Comparison of ENCODE assay signal across 33 cellular contexts in genomic region chr6:133939778-133940667, GRCh38. TPM values are rescaled to one million over a fixed set of nuclear protein-coding genes. Genes with fewer than 3 reads are reported as not detected.
A peak's percentile ranks its signal among the peaks of the same experiment; 100 is the strongest.
DNase-seq lines count a peak whose midpoint lies in the region; ATAC-seq, FAIRE-seq and TF ChIP-seq lines count a peak whose summit lies in the region.
"Had no signal": no experiment of that assay in that cellular context is flagged by ENCODE, and none has a peak within 500 bp of the region (broad histone marks: within the 10 kb centered on the region; RNA-seq: fewer than 3 reads in every experiment).

No MANE protein-coding gene starts in this region.

- H3K9ac ChIP-seq in PC-3 (ENCODE audit: low read length) (no peak overlapping the region), keratinocyte (ENCODE audit: control insufficient read depth, extremely low read depth, insufficient read depth, low read length) (no peak overlapping the region)

- TF ChIP-seq POLR2A in uterus (IDR thresholded peaks at IDR 0.05): no peak

- POLR2A ChIA-PET in PC-3 (lab: Charles Lee; ENCODE audit: unreplicated experiment): no interaction called here

- FAIRE-seq in keratinocyte (lab: Jason Lieb, UNC): peak; percentile 75
- FAIRE-seq: D721Med, HTR-8/SVneo had no signal

- H3K79me2 ChIP-seq in PC-3 (ENCODE audit: low read length) (no peaks in the 10 kb centered on the region), keratinocyte (ENCODE audit: control insufficient read depth, insufficient read depth, low read length) (no peaks in the 10 kb centered on the region)
- H3K79me2 ChIP-seq: hepatocyte had no signal

- TF ChIP-seq CTCF in PC-3 (conservative IDR thresholded peaks at IDR 0.05; ENCODE audit: low read depth, low read length) (no peak), keratinocyte (optimal IDR thresholded peaks at IDR 0.05 in 1 of 3, IDR thresholded peaks at IDR 0.05 in 1 of 3, conservative IDR thresholded peaks at IDR 0.05 in 1 of 3; ENCODE audit: extremely low read depth in 1 of 3, insufficient read depth in 2 of 3, low read length in 3 of 3) (no peak), uterus (IDR thresholded peaks at IDR 0.05) (no peak)

- CTCF ChIA-PET in PC-3 (lab: Charles Lee): no interaction called here

- BruUV-seq in PC-3 (replicated peaks; lab: Mats Ljungman, UMichigan): no TSS peak

- peak; percentile 16 for DNase-seq in NCI-H2029 (lab: John Stamatoyannopoulos, UW)
- DNase-seq in NCI-H2029 treated with DMSO at 0.1 percent for 48 hours (lab: John Stamatoyannopoulos, UW): no peak
- DNase-seq in PC-3: peak; percentile 38
- DNase-seq in keratinocyte (ENCODE audit: low read depth, low spot score): no peak
- no peak for DNase-seq in NCI-H187 treated with DMSO at 0.1 percent for 48 hours (lab: John Stamatoyannopoulos, UW)
- no peak for DNase-seq in uterus
- no peak for DNase-seq in activated CD4-positive, alpha-beta T cell treated with anti-CD3 and anti-CD28 coated beads for 48 hours
- DNase-seq: activated CD4-positive, alpha-beta T cell treated with anti-CD3 and anti-CD28 coated beads for 36 hours; activated naive CD8-positive, alpha-beta T cell treated with anti-CD3 and anti-CD28 coated beads for 36 hours; activated T-cell treated with anti-CD3 and anti-CD28 coated beads for 4 hours; CD4-positive, CD25-positive, alpha-beta regulatory T cell; cortex of kidney; H7; left lung; naive B cell; NCI-H1048; NCI-H1694; NCI-H774; stimulated activated CD4-positive, alpha-beta T cell treated with anti-CD3 and anti-CD28 coated beads, Interleukin-4, amount 100 ng/mL, for 4 hours; T-helper 2 cell; upper lobe of right lung had no signal

- H2AFZ ChIP-seq in PC-3 (ENCODE audit: low read length) (peak overlapping the region; percentile 78), keratinocyte (ENCODE audit: control insufficient read depth, low read length) (peak overlapping the region; percentile 56)
- H2AFZ ChIP-seq: hepatocyte had no signal

- dilution Hi-C loops in keratinocyte (cut with MboI; ENCODE audit: extremely low pct_ligation_motif_present, low sequenced_read_pairs): no loop called here

- H3K4me2 ChIP-seq in PC-3 (ENCODE audit: low read length) (peak overlapping the region; percentile 70), keratinocyte (ENCODE audit: control insufficient read depth, extremely low read depth, insufficient read depth, low read depth, low read length) (peak overlapping the region; percentile 26)
- H3K4me2 ChIP-seq: hepatocyte had no signal

- H3K27me3 ChIP-seq in PC-3 (ENCODE audit: low read length) (no peaks in the 10 kb centered on the region), keratinocyte (ENCODE audit: control insufficient read depth, extremely low read depth, insufficient read depth, low read length) (no peaks in the 10 kb centered on the region), uterus (no peaks in the 10 kb centered on the region)
- H3K27me3 ChIP-seq: ascending aorta, left lung, suprapubic skin, upper lobe of right lung had no signal

- H3K9me3 ChIP-seq in PC-3 (ENCODE audit: low read length) (no peaks in the 10 kb centered on the region), keratinocyte (ENCODE audit: control insufficient read depth, low read depth, low read length) (no peaks in the 10 kb centered on the region), uterus (no peaks in the 10 kb centered on the region)
- H3K9me3 ChIP-seq: ascending aorta, neutrophil, suprapubic skin, upper lobe of right lung had no signal

- H3K4me3 ChIP-seq in PC-3 (ENCODE audit: low read length) (peak overlapping the region; percentile 49), keratinocyte (ENCODE audit: control insufficient read depth in 2 of 3, extremely low read depth in 1 of 3, insufficient read depth in 2 of 3, low read depth in 1 of 3, low read length in 3 of 3) (peak overlapping the region in 1 of 3 experiments; percentile 9), uterus (no peak overlapping the region)
- H3K4me3 ChIP-seq: ascending aorta, gastroesophageal sphincter, hepatocyte, left lung, suprapubic skin, upper lobe of right lung had no signal

- H3K27ac ChIP-seq in PC-3 (ENCODE audit: low read length) (no peak overlapping the region), keratinocyte (ENCODE audit: control insufficient read depth, insufficient read depth, low read length) (no peak overlapping the region), uterus (no peak overlapping the region)
- H3K27ac ChIP-seq: ascending aorta, gastroesophageal sphincter, hepatocyte, left lung, neutrophil, suprapubic skin, upper lobe of right lung had no signal

- H3K4me1 ChIP-seq in PC-3 (ENCODE audit: insufficient read depth, low read length) (no peaks in the 10 kb centered on the region), keratinocyte (ENCODE audit: control insufficient read depth, extremely low read depth, insufficient read depth, low read length) (no peaks in the 10 kb centered on the region), uterus (no peaks in the 10 kb centered on the region)
- H3K4me1 ChIP-seq: ascending aorta, gastroesophageal sphincter, left lung, suprapubic skin, upper lobe of right lung had no signal

- H3F3A ChIP-seq in PC-3 (ENCODE audit: low read length, unreplicated experiment): no peaks in the 10 kb centered on the region

- ATAC-seq in PC-3: peak; percentile 40; the same call in 1 of the 2 replicates
- ATAC-seq in GM19455 (IDR thresholded peaks at IDR 0.05; ENCODE audit: unreplicated experiment): no peak
- ATAC-seq: activated CD4-positive, alpha-beta T cell treated with anti-CD3 and anti-CD28 coated beads for 36 hours; gastroesophageal sphincter; left lung; Right ventricle myocardium inferior; sciatic nerve; stimulated activated memory B cell treated with anti-CD40 and anti-IgM and Interleukin-4, amounts not matched to agents 10 μg/mL and 1 μg/mL and 100 μg/mL, for 72 hours; upper lobe of right lung had no signal

- no peaks in the 10 kb centered on the region for H3K9me1 ChIP-seq in keratinocyte (ENCODE audit: control insufficient read depth, extremely low read depth, insufficient read depth, low read length)

- no peaks in the 10 kb centered on the region for H3K36me3 ChIP-seq in PC-3 (ENCODE audit: low read depth, low read length)
- H3K36me3 ChIP-seq in keratinocyte (ENCODE audit: control insufficient read depth in 2 of 2, extremely low read depth in 1 of 2, insufficient read depth in 2 of 2, low read length in 2 of 2): no peaks in the 10 kb centered on the region
- no peaks in the 10 kb centered on the region for H3K36me3 ChIP-seq in uterus
- H3K36me3 ChIP-seq: ascending aorta, gastroesophageal sphincter, left lung, neutrophil, suprapubic skin, upper lobe of right lung had no signal

- intact Hi-C loops in PC-3 (cut with micrococcal nuclease) (no loop called here), uterus (cut with DNase I; ENCODE audit: low total_unique reads) (no loop called here)

- no peaks in the 10 kb centered on the region for H4K20me1 ChIP-seq in PC-3 (ENCODE audit: low read length)
- no peaks in the 10 kb centered on the region for H4K20me1 ChIP-seq in keratinocyte (ENCODE audit: control insufficient read depth, extremely low read depth, insufficient read depth, low read length)

- no peaks in the 10 kb centered on the region for H3K9me2 ChIP-seq in PC-3 (replicated peaks; ENCODE audit: low read length)

RNA-seq across cellular contexts. Expression of gene TBPL1, which starts 13.0 kb away (rescaled TPM):
- total RNA-seq in PC-3 (2014; rRNA removed): 17.7 and 30.8 TPM in 2 replicates
- polyA plus RNA-seq in keratinocyte: 25.4 to 39.1 TPM (median 26.4 TPM) in 3 replicates
- polyA plus RNA-seq in keratinocyte (2011; ENCODE audit: low read depth): 23.7 TPM
- polyA plus RNA-seq in keratinocyte (2011; cell fraction: cytosol; rRNA removed): 24.3 and 44.2 TPM in 2 replicates
- 15.4 and 25.6 TPM in 2 replicates for polyA plus RNA-seq in keratinocyte (2011; cell fraction: nucleus; rRNA removed)
- polyA plus RNA-seq in keratinocyte (2012; ENCODE audit: low replicate concordance): 27.1 and 28.0 TPM in 2 replicates
- polyA minus RNA-seq in keratinocyte: 3.8 to 18.5 TPM (median 14.2 TPM) in 3 replicates
- polyA minus RNA-seq in keratinocyte (2011; cell fraction: cytosol; rRNA and poly(A)+ RNA removed): 16.9 TPM
- polyA minus RNA-seq in keratinocyte (2011; cell fraction: nucleus; rRNA and poly(A)+ RNA removed): 6.5 and 9.9 TPM in 2 replicates
- 10 to 100 TPM in 3 of 4 donors, 1 to 10 TPM in 1; 4.4 to 30.6 (median 19.7) TPM for total RNA-seq in uterus

RNA-seq across cellular contexts. Expression of gene TCF21, which starts 51.1 kb away (rescaled TPM):
- total RNA-seq in PC-3 (2014; rRNA removed): not detected in 2 replicates
- polyA plus RNA-seq in keratinocyte: not detected in 3 replicates
- polyA plus RNA-seq in keratinocyte (2011; ENCODE audit: low read depth): not detected
- not detected in 2 replicates for polyA plus RNA-seq in keratinocyte (2011; cell fraction: cytosol; rRNA removed)
- polyA plus RNA-seq in keratinocyte (2011; cell fraction: nucleus; rRNA removed): not detected in 2 replicates
- not detected in 2 replicates for polyA plus RNA-seq in keratinocyte (2012; ENCODE audit: low replicate concordance)
- polyA minus RNA-seq in keratinocyte: not detected in 3 replicates
- polyA minus RNA-seq in keratinocyte (2011; cell fraction: cytosol; rRNA and poly(A)+ RNA removed): not detected
- polyA minus RNA-seq in keratinocyte (2011; cell fraction: nucleus; rRNA and poly(A)+ RNA removed): not detected in 2 replicates
- 1 to 10 TPM; 1.5 to 9.1 (median 4.7) TPM for total RNA-seq in uterus
- total RNA-seq: A172; activated CD4-positive, alpha-beta T cell treated with anti-CD3 and anti-CD28 coated beads for 36 hours; activated naive CD8-positive, alpha-beta T cell treated with anti-CD3 and anti-CD28 coated beads for 36 hours; CD4-positive, CD25-positive, alpha-beta regulatory T cell; suprapubic skin had no signal
- polyA plus RNA-seq: CD4-positive, CD25-positive, alpha-beta regulatory T cell had no signal

Comparison
In these comparisons a context has a peak if more than half of its experiments do, and no peak if none do; other contexts are left out.
1. DNase-seq: peak in NCI-H2029 (single experiment) and PC-3 (single experiment); none in NCI-H2029 treated with DMSO at 0.1 percent for 48 hours (single experiment), keratinocyte (single experiment), NCI-H187 treated with DMSO at 0.1 percent for 48 hours (single experiment), uterus (0 of 2) and activated CD4-positive, alpha-beta T cell treated with anti-CD3 and anti-CD28 coated beads for 48 hours (single experiment).